ENCODE assay signal across 27 cellular contexts in the genomic region with DNA sequence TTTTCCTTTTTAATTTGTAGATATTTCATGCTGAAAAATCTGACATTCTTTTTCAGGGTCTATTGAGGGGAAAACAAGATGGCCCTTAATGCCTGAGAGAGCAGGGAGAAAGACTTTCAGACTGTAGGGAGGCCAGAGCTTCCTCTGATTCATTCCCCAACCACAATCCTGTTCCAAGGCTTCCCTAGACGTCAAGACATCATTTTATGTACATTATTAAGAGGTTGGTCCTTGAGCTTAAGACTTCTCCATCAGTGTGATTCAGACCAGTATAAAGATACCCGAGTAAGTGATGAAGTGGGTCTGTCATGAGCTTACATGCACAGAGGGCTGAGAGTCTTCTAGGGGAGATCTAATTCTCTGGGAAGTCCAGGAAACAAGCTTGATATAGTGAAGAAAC. TPM values are rescaled to one million over a fixed set of nuclear protein-coding genes. Genes with fewer than 3 reads are reported as not detected.
DNase-seq lines count a peak whose midpoint lies in the region; ATAC-seq, FAIRE-seq and TF ChIP-seq lines count a peak whose summit lies in the region.
"Had no signal": no experiment of that assay in that cellular context is flagged by ENCODE, and none has a peak within 500 bp of the region (broad histone marks: within the 10 kb centered on the region; RNA-seq: fewer than 3 reads in every experiment).

No MANE protein-coding gene starts in this region.

- no peak overlapping the region for H3K9ac ChIP-seq in astrocyte (ENCODE audit: low read length)
- H3K9ac ChIP-seq: BLaER1 treated with 17β-estradiol and CSF1 and Interleukin-3, amounts not matched to agents 10 nM and 100 nM had no signal

- H3K4me1 ChIP-seq in astrocyte (ENCODE audit: insufficient read depth, low read length) = no peaks in the 10 kb centered on the region
- H3K4me1 ChIP-seq: BLaER1 treated with 17β-estradiol and CSF1 and Interleukin-3, amounts not matched to agents 10 nM and 100 nM; Peyer's patch; SJCRH30 had no signal

- peak overlapping the region; percentile 15 for H3K27ac Mint-ChIP-seq in astrocyte (ENCODE audit: unreplicated experiment)
- H3K27ac Mint-ChIP-seq: CD4-positive, alpha-beta memory T cell; T-cell had no signal

- peaks cover 10% of the 10 kb centered on the region for H3K4me1 Mint-ChIP-seq in astrocyte (ENCODE audit: low read depth, unreplicated experiment)
- H3K4me1 Mint-ChIP-seq: CD4-positive, alpha-beta memory T cell; T-cell had no signal

- no peaks in the 10 kb centered on the region for H4K20me1 ChIP-seq in astrocyte (ENCODE audit: insufficient read depth, low read length)
- H4K20me1 ChIP-seq: BLaER1 treated with 17β-estradiol and CSF1 and Interleukin-3, amounts not matched to agents 10 nM and 100 nM had no signal

- peaks cover 2% of the 10 kb centered on the region for H3K27me3 Mint-ChIP-seq in astrocyte (ENCODE audit: low read depth, unreplicated experiment)

- no peaks in the 10 kb centered on the region for H3K36me3 Mint-ChIP-seq in astrocyte (ENCODE audit: low read depth, unreplicated experiment)
- H3K36me3 Mint-ChIP-seq: CD4-positive, alpha-beta memory T cell; T-cell had no signal

- H3K4me3 ChIP-seq in astrocyte (ENCODE audit: insufficient read depth, low read depth, low read length) (no peak overlapping the region), MG63 (no peak overlapping the region)
- H3K4me3 ChIP-seq: BLaER1 treated with 17β-estradiol and CSF1 and Interleukin-3, amounts not matched to agents 10 nM and 100 nM; GM12878; K562; Peyer's patch; SJCRH30 had no signal

- no peak overlapping the region for H3K4me2 ChIP-seq in astrocyte (ENCODE audit: low read length)
- H3K4me2 ChIP-seq: BLaER1 treated with 17β-estradiol and CSF1 and Interleukin-3, amounts not matched to agents 10 nM and 100 nM had no signal

- FAIRE-seq in astrocyte (lab: Jason Lieb, UNC) = no peak
- FAIRE-seq: GM12878, HepG2, K562 had no signal

- no peak overlapping the region for H3K4me3 Mint-ChIP-seq in astrocyte (ENCODE audit: unreplicated experiment)
- H3K4me3 Mint-ChIP-seq: CD4-positive, alpha-beta memory T cell; T-cell had no signal

- peaks cover 3% of the 10 kb centered on the region for H3K27me3 ChIP-seq in astrocyte (ENCODE audit: insufficient read depth, low read length)
- H3K27me3 ChIP-seq in MG63 = no peaks in the 10 kb centered on the region; the same call in none of the 2 replicates
- H3K27me3 ChIP-seq: BLaER1 treated with 17β-estradiol and CSF1 and Interleukin-3, amounts not matched to agents 10 nM and 100 nM; Peyer's patch; SJCRH30 had no signal

- no peak overlapping the region for H3K27ac ChIP-seq in astrocyte (ENCODE audit: low read depth, low read length)
- H3K27ac ChIP-seq: 22Rv1; BLaER1 treated with 17β-estradiol and CSF1 and Interleukin-3, amounts not matched to agents 10 nM and 100 nM; Peyer's patch; SJCRH30 had no signal

- no peaks in the 10 kb centered on the region for H3K9me3 Mint-ChIP-seq in astrocyte (ENCODE audit: unreplicated experiment)
- H3K9me3 Mint-ChIP-seq: T-cell had no signal

- DNase-seq in Daoy (ENCODE audit: low read depth) (peak; percentile 11), HT1080 (ENCODE audit: low read depth) (peak; percentile 34), astrocyte (ENCODE audit: low read depth) (no peak), kidney tubule cell (ENCODE audit: low spot score) (peak; percentile 51), UCSD-AML1 (lab: John Stamatoyannopoulos, UW; ENCODE audit: unreplicated experiment) (no peak), MG63 (no peak)
- no peak for DNase-seq in activated CD4-positive, alpha-beta T cell treated with anti-CD3 and anti-CD28 coated beads, Interleukin-2, amount 50 U/mL, for 1 hour
- DNase-seq: ACHN; CD4-positive, alpha-beta memory T cell; DMS153; HCEC 1CT; NCI-H1092 treated with DMSO at 0.1 percent for 48 hours; NCI-H146; NCI-H2029; NCI-H2227 treated with DMSO at 0.1 percent for 48 hours; NCI-H510A; NK-92 treated with Interleukin-12 subunit alpha and Interleukin-12 subunit beta, amount 100 ng/mL, for 24 hours; Peyer's patch; SJCRH30; T-cell had no signal

- H2AFZ ChIP-seq in astrocyte (ENCODE audit: low read depth, low read length) = no peak overlapping the region

- no peak for ATAC-seq in GM19395 (IDR thresholded peaks at IDR 0.05; ENCODE audit: unreplicated experiment)
- ATAC-seq: HepG2, K562, T-cell had no signal

- TF ChIP-seq CTCF in astrocyte (IDR thresholded peaks at IDR 0.05; ENCODE audit: insufficient read depth, low read depth, low read length) = no peak

- no peaks in the 10 kb centered on the region for H3K9me3 ChIP-seq in astrocyte (ENCODE audit: insufficient read depth, low read depth, low read length)
- no peaks in the 10 kb centered on the region for H3K9me3 ChIP-seq in MG63
- H3K9me3 ChIP-seq: BLaER1 treated with 17β-estradiol and CSF1 and Interleukin-3, amounts not matched to agents 10 nM and 100 nM; Peyer's patch; SJCRH30 had no signal

- H3K36me3 ChIP-seq in astrocyte (ENCODE audit: insufficient read depth, low read length) (no peaks in the 10 kb centered on the region), MG63 (no peaks in the 10 kb centered on the region)
- H3K36me3 ChIP-seq: BLaER1 treated with 17β-estradiol and CSF1 and Interleukin-3, amounts not matched to agents 10 nM and 100 nM; Peyer's patch; SJCRH30 had no signal

- no peaks in the 10 kb centered on the region for H3K79me2 ChIP-seq in astrocyte (ENCODE audit: insufficient read depth, low read length)

RNA-seq across cellular contexts. Expression of gene AVPR1A, which starts 57.3 kb away (rescaled TPM):
- total RNA-seq in Daoy (2014; rRNA removed; shearing (Covaris generic)) = 0.11 TPM in 1 of 2 replicates, not detected in the other
- total RNA-seq in HT1080 (2014; rRNA removed; shearing (Covaris generic)) = not detected in 2 replicates
- polyA plus RNA-seq in HT1080 (2015; cell fraction: cytosol; rRNA removed) = not detected in 2 replicates
- polyA plus RNA-seq in HT1080 (2015; cell fraction: nucleus; rRNA removed) = not detected in 2 replicates
- 0.05 TPM in 1 of 2 replicates, not detected in the other for total RNA-seq in astrocyte
- not detected in 2 replicates for total RNA-seq in MG63 (2014; rRNA removed; shearing (Covaris generic); ENCODE audit: low replicate concordance)
- total RNA-seq: CD4-positive, alpha-beta memory T cell; HepG2; LHCN-M2; SJCRH30 had no signal
- polyA plus RNA-seq: CD4-positive, alpha-beta memory T cell; HepG2 had no signal

Comparison
In these comparisons a context has a peak if more than half of its experiments do, and no peak if none do; other contexts are left out.
1. DNase-seq: peak in Daoy (single experiment), HT1080 (single experiment) and kidney tubule cell (single experiment); none in astrocyte (single experiment), UCSD-AML1 (single experiment), MG63 (single experiment) and activated CD4-positive, alpha-beta T cell treated with anti-CD3 and anti-CD28 coated beads, Interleukin-2, amount 50 U/mL, for 1 hour (single experiment).